29 cellular contexts compared by ENCODE assay signal in genomic region chr16:56073508-56073907, GRCh38.
"Had no signal": no experiment of that assay in that cellular context is flagged by ENCODE, and none has a peak within 500 bp of the region (broad histone marks: within the 10 kb centered on the region; RNA-seq: fewer than 3 reads in every experiment).

No MANE protein-coding gene starts in this region.

- H3K4me1 ChIP-seq: colonic mucosa, esophagus muscularis mucosa, esophagus squamous epithelium, gastroesophageal sphincter had no signal

- H3K4me3 ChIP-seq: colonic mucosa, coronary artery, dorsolateral prefrontal cortex, esophagus muscularis mucosa, esophagus squamous epithelium, gastrocnemius medialis, gastroesophageal sphincter, heart left ventricle, heart right ventricle had no signal

- DNase-seq: colonic mucosa; cortex of kidney; dermis blood vessel endothelial cell; dorsolateral prefrontal cortex; effector CD4-positive, alpha-beta T cell; effector CD8-positive, alpha-beta T cell; effector memory CD4-positive, alpha-beta T cell; effector memory CD8-positive, alpha-beta T cell; endodermal cell; erythroblast; esophagus squamous epithelium; foreskin fibroblast; foreskin keratinocyte; foreskin melanocyte; gastrocnemius medialis; glutamatergic neuron; head of caudate nucleus; heart left ventricle; heart right ventricle had no signal

- H3K27ac Mint-ChIP-seq: dendritic cell treated with granulocyte-macrophage colony-stimulating factor and Interleukin-4, amounts not matched to agents 40 ng/mL and 50 ng/mL, for 4 days; effector memory CD8-positive, alpha-beta T cell; endodermal cell had no signal

- H3K36me3 ChIP-seq: colonic mucosa, esophagus muscularis mucosa, esophagus squamous epithelium, gastrocnemius medialis, gastroesophageal sphincter, heart left ventricle, heart right ventricle had no signal

- FAIRE-seq: colon, endometrium, endothelial cell of umbilical vein, frontal cortex had no signal

- H3K27ac ChIP-seq: colonic mucosa, coronary artery, dorsolateral prefrontal cortex, epithelial cell of prostate, esophagus muscularis mucosa, esophagus squamous epithelium, foreskin keratinocyte, gastrocnemius medialis, gastroesophageal sphincter, heart left ventricle, heart right ventricle had no signal

- H3K27me3 ChIP-seq: colonic mucosa, dorsolateral prefrontal cortex, foreskin keratinocyte, gastrocnemius medialis, gastroesophageal sphincter, heart left ventricle had no signal

- H3K9me3 ChIP-seq: colonic mucosa, esophagus muscularis mucosa, esophagus squamous epithelium, gastrocnemius medialis, gastroesophageal sphincter, heart left ventricle, heart right ventricle had no signal

- H3K9me3 Mint-ChIP-seq: dendritic cell treated with granulocyte-macrophage colony-stimulating factor and Interleukin-4, amounts not matched to agents 40 ng/mL and 50 ng/mL, for 4 days; effector memory CD8-positive, alpha-beta T cell; endodermal cell had no signal

- H3K4me3 Mint-ChIP-seq: dendritic cell treated with granulocyte-macrophage colony-stimulating factor and Interleukin-4, amounts not matched to agents 40 ng/mL and 50 ng/mL, for 4 days; effector memory CD8-positive, alpha-beta T cell; endodermal cell had no signal

- ATAC-seq: effector memory CD8-positive, alpha-beta T cell; esophagus mucosa; foreskin keratinocyte; gastrocnemius medialis; gastroesophageal sphincter; heart left ventricle; heart right ventricle had no signal
